In the genomic region with DNA sequence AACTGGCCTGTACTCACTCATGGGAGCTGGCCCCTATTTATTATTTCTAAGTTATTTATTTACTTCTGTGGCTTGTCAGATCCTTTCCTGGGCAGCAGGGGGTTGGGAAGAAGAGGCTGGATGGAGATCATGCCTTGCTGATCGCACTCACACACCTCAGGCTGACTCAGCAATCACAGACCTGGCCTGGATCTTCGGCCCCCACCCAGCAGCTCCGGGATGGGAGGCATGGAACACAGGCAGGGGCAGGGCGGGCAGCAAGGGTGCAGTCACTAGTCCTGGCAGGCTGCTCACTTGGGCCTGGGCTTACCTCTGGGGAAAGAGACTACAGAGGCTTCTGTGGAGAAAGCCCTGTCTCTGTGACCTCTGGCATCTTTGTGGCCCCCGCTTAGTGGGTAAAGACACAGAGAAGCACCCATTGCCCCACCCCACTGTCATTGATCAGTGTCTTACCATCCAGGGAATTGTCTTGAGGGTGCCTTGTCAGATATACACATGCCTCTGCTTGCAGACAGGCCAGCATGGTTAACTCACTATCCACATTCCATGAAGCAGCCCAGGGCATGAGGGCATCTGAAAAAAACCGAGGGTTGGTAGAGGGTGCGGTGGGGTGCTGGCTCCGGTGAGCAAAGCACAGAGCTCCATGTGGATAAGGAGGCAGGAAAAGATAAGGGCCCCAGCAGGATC, we compare ENCODE assay signal across 16 cellular contexts. TPM values are rescaled to one million over a fixed set of nuclear protein-coding genes. Genes with fewer than 3 reads are reported as not detected.
DNase-seq lines count a peak whose midpoint lies in the region; ATAC-seq and TF ChIP-seq lines count a peak whose summit lies in the region.
"Had no signal": no experiment of that assay in that cellular context is flagged by ENCODE, and none has a peak within 500 bp of the region (broad histone marks: within the 10 kb centered on the region; RNA-seq: fewer than 3 reads in every experiment).

No MANE protein-coding gene starts in this region.

- WGBS in H9 (ENCODE audit: extremely low coverage, insufficient read length, low lambda C conversion rate), result no CpG with 5 or more reads among the region's 8 CpGs
- whole genome bisulfite sequencing in hepatocyte (ENCODE audit: low lambda C conversion rate, missing lambda C conversion rate), result 87% methylated on average over 8 of the region's 8 CpGs

- no peak overlapping the region for H2AFZ ChIP-seq in H9 (ENCODE audit: low read length)
- no peak overlapping the region for H2AFZ ChIP-seq in hepatocyte
- no peak overlapping the region for H2AFZ ChIP-seq in parathyroid adenoma

- H3K4me3 ChIP-seq in hepatocyte (no peak overlapping the region), parathyroid adenoma (ENCODE audit: low read depth, low read length) (no peak overlapping the region)
- H3K4me3 ChIP-seq in CD8-positive, alpha-beta memory T cell (ENCODE audit: low read length), result no peak overlapping the region

- no peaks in the 10 kb centered on the region for H3K36me3 ChIP-seq in hepatocyte (replicated peaks; ENCODE audit: insufficient read depth, low read depth)
- no peaks in the 10 kb centered on the region for H3K36me3 ChIP-seq in parathyroid adenoma (ENCODE audit: control insufficient read depth, insufficient read depth, low read length)
- H3K36me3 ChIP-seq in CD8-positive, alpha-beta memory T cell (ENCODE audit: insufficient read depth, low read length), result no peaks in the 10 kb centered on the region
- H3K36me3 ChIP-seq: brain microvascular endothelial cell, prostate gland, thyroid gland had no signal

- peaks cover 8% of the 10 kb centered on the region; the same call in 1 of the 2 replicates for H3K4me1 ChIP-seq in H9 (ENCODE audit: insufficient read depth, low read length)
- H3K4me1 ChIP-seq in hepatocyte (ENCODE audit: insufficient read depth), result peaks cover 25% of the 10 kb centered on the region
- peaks cover 20% of the 10 kb centered on the region for H3K4me1 ChIP-seq in parathyroid adenoma
- H3K4me1 ChIP-seq in CD8-positive, alpha-beta memory T cell (ENCODE audit: insufficient read depth, low read length), result no peaks in the 10 kb centered on the region
- H3K4me1 ChIP-seq: prostate gland had no signal

- no peak overlapping the region for H2BK15ac ChIP-seq in H9 (ENCODE audit: low read depth, low read length)

- no peak overlapping the region for H2BK20ac ChIP-seq in H9 (ENCODE audit: low read depth, low read length, poor library complexity, severe bottlenecking)

- no peaks in the 10 kb centered on the region for H3K9me2 ChIP-seq in hepatocyte (replicated peaks; ENCODE audit: insufficient read depth)

- H3K27me3 Mint-ChIP-seq in H9 (ENCODE audit: low read depth) (peaks cover 9% of the 10 kb centered on the region), WTC11 (ENCODE audit: low read depth) (peaks cover 8% of the 10 kb centered on the region)
- peaks cover 11% of the 10 kb centered on the region for H3K27me3 Mint-ChIP-seq in activated CD4-positive, alpha-beta memory T cell treated with anti-CD3 and anti-CD28 coated beads, Interleukin-2, amount 10 ng/mL, durations not matched to agents 7 days and 5 days
- peaks cover 25 to 29% of the 10 kb centered on the region in 2 donors for H3K27me3 Mint-ChIP-seq in CD8-positive, alpha-beta memory T cell

- no peak overlapping the region for H3T11ph ChIP-seq in H9 (ENCODE audit: low read length)

- H3K79me1 ChIP-seq in H9 (ENCODE audit: insufficient read depth, low read depth, low read length, poor library complexity, severe bottlenecking), result no peaks in the 10 kb centered on the region

- no peak overlapping the region for H3K56ac ChIP-seq in H9 (ENCODE audit: insufficient read length, low read depth, low read length)

- no peak overlapping the region for H4K8ac ChIP-seq in H9 (replicated peaks; ENCODE audit: insufficient read length, low read depth, low read length)

- H3K4me2 ChIP-seq in H9 (ENCODE audit: insufficient read depth, insufficient read length, low read length) (peak overlapping the region; percentile 51), hepatocyte (peak overlapping the region; percentile 94), parathyroid adenoma (ENCODE audit: low read length) (no peak overlapping the region)

- H4K5ac ChIP-seq in H9 (ENCODE audit: insufficient read length, low read depth, low read length), result no peak overlapping the region

- POLR2A ChIA-PET in WTC11 (lab: Charles Lee), result interaction anchor here (0.9 to 1.5 kb wide), 2 partner anchors 25 to 287 kb away, joined by 3 to 4 read pairs; partner anchors contain the start of gene KDM4A
- POLR2A ChIA-PET in activated CD4-positive, alpha-beta memory T cell treated with anti-CD3 and anti-CD28 coated beads, Interleukin-2, amount 10 ng/mL, durations not matched to agents 7 days and 5 days (lab: Charles Lee), result interaction anchor here (0.8 kb wide), 1 partner anchor 10 kb away, joined by 3 read pairs; the partner anchor contains the start of gene IPO13
- POLR2A ChIA-PET in CD8-positive, alpha-beta memory T cell (lab: Charles Lee), result no interaction called here

- H3K9me3 ChIP-seq in H9 (ENCODE audit: control insufficient read depth, low read depth, low read length), result no peaks in the 10 kb centered on the region
- no peaks in the 10 kb centered on the region for H3K9me3 ChIP-seq in hepatocyte (ENCODE audit: low read depth)
- H3K9me3 ChIP-seq in parathyroid adenoma (ENCODE audit: control insufficient read depth, low read length), result no peaks in the 10 kb centered on the region
- no peaks in the 10 kb centered on the region for H3K9me3 ChIP-seq in CD8-positive, alpha-beta memory T cell (ENCODE audit: low read length)
- H3K9me3 ChIP-seq: BLaER1, prostate gland, thyroid gland had no signal

- no peak overlapping the region for H2BK5ac ChIP-seq in H9 (ENCODE audit: insufficient read length, low read length)

- no peak overlapping the region for H3K9ac ChIP-seq in H9 (ENCODE audit: extremely low read depth, insufficient read length, low read length)
- H3K9ac ChIP-seq in parathyroid adenoma, result no peak overlapping the region
- H3K9ac ChIP-seq: BLaER1 had no signal

- no peak overlapping the region for H3K18ac ChIP-seq in H9 (ENCODE audit: insufficient read length, low read depth, low read length)

- no peak overlapping the region for H4K91ac ChIP-seq in H9 (ENCODE audit: insufficient read length, low read depth, low read length)

- TF ChIP-seq CTCF in H9 (conservative IDR thresholded peaks at IDR 0.05) (no peak), WTC11 (IDR thresholded peaks at IDR 0.05) (no peak; the same call in 1 of the 2 replicates), hepatocyte (IDR thresholded peaks at IDR 0.05; ENCODE audit: poor library complexity) (no peak), parathyroid adenoma (IDR thresholded peaks at IDR 0.05) (no peak)

- peaks cover 46 to 48% of the 10 kb centered on the region in 2 experiments for H3K4me1 Mint-ChIP-seq in H9
- H3K4me1 Mint-ChIP-seq in WTC11, result peaks cover 57% of the 10 kb centered on the region
- peaks cover 11% of the 10 kb centered on the region for H3K4me1 Mint-ChIP-seq in activated CD4-positive, alpha-beta memory T cell treated with anti-CD3 and anti-CD28 coated beads, Interleukin-2, amount 10 ng/mL, durations not matched to agents 7 days and 5 days
- peaks cover 6 to 21% (median 13%) of the 10 kb centered on the region in 3 donors for H3K4me1 Mint-ChIP-seq in CD8-positive, alpha-beta memory T cell

- H3K27ac ChIP-seq in H9 (ENCODE audit: insufficient read length, low read depth, low read length) (no peak overlapping the region), hepatocyte (no peak overlapping the region), parathyroid adenoma (peak overlapping the region; percentile 62)
- H3K27ac ChIP-seq in CD8-positive, alpha-beta memory T cell (ENCODE audit: low read depth, low read length), result no peak overlapping the region
- H3K27ac ChIP-seq: BLaER1, brain microvascular endothelial cell, thyroid gland had no signal

- H2AK5ac ChIP-seq in H9 (ENCODE audit: insufficient read length, low read length), result no peak overlapping the region

- no peak for DNase-seq in H9
- no peak for DNase-seq in WTC11 (ENCODE audit: low spot score)
- DNase-seq in hepatocyte (ENCODE audit: low spot score), result no peak
- no peak for DNase-seq in activated CD4-positive, alpha-beta memory T cell treated with anti-CD3 and anti-CD28 coated beads, Interleukin-2, amount 10 ng/mL, durations not matched to agents 7 days and 5 days
- DNase-seq in activated T-cell treated with anti-CD3 and anti-CD28 coated beads for 4 hours, result no peak
- DNase-seq in CD8-positive, alpha-beta memory T cell, result no peak
- DNase-seq: activated CD4-positive, alpha-beta T cell treated with anti-CD3 and anti-CD28 coated beads, Interleukin-2, amount 50 U/mL, for 1 hour; activated naive CD4-positive, alpha-beta T cell treated with anti-CD3 and anti-CD28 coated beads, Interleukin-2, amount 50 U/mL, for 16 hours; brain microvascular endothelial cell; stimulated activated CD4-positive, alpha-beta T cell treated with anti-CD3 and anti-CD28 coated beads, Interleukin-12 subunit alpha, Interleukin-12 subunit beta, amount 100 ng/mL, for 4 hours had no signal

- H4K20me1 ChIP-seq in H9 (ENCODE audit: control insufficient read depth, insufficient read depth, insufficient read length) (no peaks in the 10 kb centered on the region), hepatocyte (ENCODE audit: insufficient read depth, poor library complexity, severe bottlenecking) (no peaks in the 10 kb centered on the region)

- ATAC-seq in WTC11 (no peak), HG03280 (IDR thresholded peaks at IDR 0.05; ENCODE audit: unreplicated experiment) (no peak)
- ATAC-seq: stimulated activated memory B cell treated with anti-CD40 and anti-IgM and Interleukin-4, amounts not matched to agents 10 μg/mL and 1 μg/mL and 100 μg/mL, for 72 hours had no signal

- H2BK12ac ChIP-seq in H9 (ENCODE audit: insufficient read length, low read depth, low read length), result no peak overlapping the region

- no peak overlapping the region for H3K4ac ChIP-seq in H9 (ENCODE audit: low read depth, low read length)

- no peaks in the 10 kb centered on the region for H3K9me3 Mint-ChIP-seq in H9
- no peaks in the 10 kb centered on the region for H3K9me3 Mint-ChIP-seq in WTC11
- H3K9me3 Mint-ChIP-seq in activated CD4-positive, alpha-beta memory T cell treated with anti-CD3 and anti-CD28 coated beads, Interleukin-2, amount 10 ng/mL, durations not matched to agents 7 days and 5 days, result no peaks in the 10 kb centered on the region
- H3K9me3 Mint-ChIP-seq in CD8-positive, alpha-beta memory T cell, result no peaks in the 10 kb centered on the region
- H3K9me3 Mint-ChIP-seq: stimulated activated memory B cell treated with anti-CD40 and anti-IgM and Interleukin-4, amounts not matched to agents 10 μg/mL and 1 μg/mL and 100 μg/mL, for 72 hours had no signal

- H3K27me3 ChIP-seq in H9 (ENCODE audit: insufficient read depth, low read length), result no peaks in the 10 kb centered on the region
- peaks cover 10% of the 10 kb centered on the region for H3K27me3 ChIP-seq in hepatocyte
- no peaks in the 10 kb centered on the region for H3K27me3 ChIP-seq in parathyroid adenoma (ENCODE audit: control insufficient read depth, insufficient read depth, low read length)
- H3K27me3 ChIP-seq in CD8-positive, alpha-beta memory T cell (ENCODE audit: insufficient read depth, low read length, poor library complexity, severe bottlenecking), result peaks cover 21% of the 10 kb centered on the region
- H3K27me3 ChIP-seq: brain microvascular endothelial cell, thyroid gland had no signal

- H3K23me2 ChIP-seq in H9 (ENCODE audit: insufficient read length, low read depth, low read length, poor library complexity, severe bottlenecking), result peaks cover 21% of the 10 kb centered on the region

- CTCF ChIA-PET in WTC11 (lab: Charles Lee), result interaction anchor here (0.9 to 11.9 kb wide), 10 partner anchors 10 to 232 kb away, joined by 3 to 992 read pairs (median 8); partner anchors contain the start of genes ATP6V0B, IPO13 and ST3GAL3
- CTCF ChIA-PET in activated CD4-positive, alpha-beta memory T cell treated with anti-CD3 and anti-CD28 coated beads, Interleukin-2, amount 10 ng/mL, durations not matched to agents 7 days and 5 days (lab: Charles Lee), result interaction anchor here (4.7 to 10.9 kb wide), 2 partner anchors 8 to 173 kb away, joined by 102 to 324 read pairs; partner anchors contain the start of gene IPO13
- CTCF ChIA-PET in CD8-positive, alpha-beta memory T cell (lab: Charles Lee), result no interaction called here

- no peak overlapping the region for H3K14ac ChIP-seq in H9 (ENCODE audit: insufficient read depth, low read length)

- H3K79me2 ChIP-seq in H9 (ENCODE audit: insufficient read depth, low read length) (no peaks in the 10 kb centered on the region), hepatocyte (no peaks in the 10 kb centered on the region), parathyroid adenoma (no peaks in the 10 kb centered on the region)

- peak overlapping the region in 1 of 2 experiments; percentile 79; a peak in 2 of 5 replicates for H3K4me3 Mint-ChIP-seq in H9
- peak overlapping the region; percentile 78 for H3K4me3 Mint-ChIP-seq in WTC11
- H3K4me3 Mint-ChIP-seq in activated CD4-positive, alpha-beta memory T cell treated with anti-CD3 and anti-CD28 coated beads, Interleukin-2, amount 10 ng/mL, durations not matched to agents 7 days and 5 days, result no peak overlapping the region
- H3K4me3 Mint-ChIP-seq in CD8-positive, alpha-beta memory T cell, result peak overlapping the region in 1 of 7 donors; percentile 24

- H3K23ac ChIP-seq in H9 (ENCODE audit: insufficient read length, low read depth, low read length), result no peak overlapping the region

- H3K36me3 Mint-ChIP-seq in H9 (ENCODE audit: insufficient read depth in 1 of 3, low read depth in 3 of 3) (peaks cover 0 to 6% (median 0%) of the 10 kb centered on the region in 3 experiments; a peak in 2 of 7 replicates), WTC11 (no peaks in the 10 kb centered on the region)
- no peaks in the 10 kb centered on the region for H3K36me3 Mint-ChIP-seq in activated CD4-positive, alpha-beta memory T cell treated with anti-CD3 and anti-CD28 coated beads, Interleukin-2, amount 10 ng/mL, durations not matched to agents 7 days and 5 days (ENCODE audit: low read depth)
- peaks cover 0 to 5% (median 2%) of the 10 kb centered on the region in 3 donors for H3K36me3 Mint-ChIP-seq in CD8-positive, alpha-beta memory T cell

- H3K27ac Mint-ChIP-seq in H9 (no peak overlapping the region), WTC11 (no peak overlapping the region)
- H3K27ac Mint-ChIP-seq in activated CD4-positive, alpha-beta memory T cell treated with anti-CD3 and anti-CD28 coated beads, Interleukin-2, amount 10 ng/mL, durations not matched to agents 7 days and 5 days, result no peak overlapping the region
- H3K27ac Mint-ChIP-seq in CD8-positive, alpha-beta memory T cell, result peak overlapping the region in 1 of 8 donors; percentile 29
- H3K27ac Mint-ChIP-seq: stimulated activated memory B cell treated with anti-CD40 and anti-IgM and Interleukin-4, amounts not matched to agents 10 μg/mL and 1 μg/mL and 100 μg/mL, for 72 hours had no signal

- no peak overlapping the region for H2BK120ac ChIP-seq in H9 (ENCODE audit: low read depth, low read length, poor library complexity, severe bottlenecking)

RNA-seq across cellular contexts. Expression of gene ARTN, which starts 3.7 kb away (rescaled TPM):
- total RNA-seq in H9 (2021) (10.6 and 11.6 TPM in 2 replicates), WTC11 (2021) (23.5 to 28.5 TPM (median 23.6 TPM) in 3 replicates), hepatocyte (0.80 TPM in 1 of 2 replicates, not detected in the other)
- 2.1 and 3.2 TPM in 2 replicates for polyA plus RNA-seq in hepatocyte
- under 1 TPM; 0.20 to 0.23 TPM for total RNA-seq in activated CD4-positive, alpha-beta memory T cell treated with anti-CD3 and anti-CD28 coated beads, Interleukin-2, amount 10 ng/mL, durations not matched to agents 7 days and 5 days
- under 1 TPM; 0.22 to 0.49 TPM for total RNA-seq in CD8-positive, alpha-beta memory T cell
- not detected for polyA plus RNA-seq in CD8-positive, alpha-beta memory T cell

RNA-seq across cellular contexts. Expression of gene IPO13, which starts 9.4 kb away (rescaled TPM):
- total RNA-seq in H9 (2021), result 22.0 and 24.5 TPM in 2 replicates
- total RNA-seq in WTC11 (2021), result 17.8 to 24.2 TPM (median 19.1 TPM) in 3 replicates
- total RNA-seq in hepatocyte, result 20.6 and 21.7 TPM in 2 replicates
- 25.4 and 30.7 TPM in 2 replicates for polyA plus RNA-seq in hepatocyte
- total RNA-seq in activated CD4-positive, alpha-beta memory T cell treated with anti-CD3 and anti-CD28 coated beads, Interleukin-2, amount 10 ng/mL, durations not matched to agents 7 days and 5 days, result 10 to 100 TPM; 21.5 to 23.5 TPM
- total RNA-seq in CD8-positive, alpha-beta memory T cell, result 10 to 100 TPM; 28.9 to 32.1 TPM
- polyA plus RNA-seq in CD8-positive, alpha-beta memory T cell, result 16.0 TPM

RNA-seq across cellular contexts. Expression of gene DPH2, which starts 32.5 kb away (rescaled TPM):
- total RNA-seq in H9 (2021) (74.4 and 79.6 TPM in 2 replicates), WTC11 (2021) (47.6 to 57.5 TPM (median 51.5 TPM) in 3 replicates), hepatocyte (18.6 and 31.5 TPM in 2 replicates)
- 20.2 and 21.5 TPM in 2 replicates for polyA plus RNA-seq in hepatocyte
- total RNA-seq in activated CD4-positive, alpha-beta memory T cell treated with anti-CD3 and anti-CD28 coated beads, Interleukin-2, amount 10 ng/mL, durations not matched to agents 7 days and 5 days, result 10 to 100 TPM; 18.0 to 19.2 TPM
- 10 to 100 TPM; 85.8 to 94.7 TPM for total RNA-seq in CD8-positive, alpha-beta memory T cell
- 32.9 TPM for polyA plus RNA-seq in CD8-positive, alpha-beta memory T cell

RNA-seq across cellular contexts. Expression of gene ATP6V0B, which starts 37.4 kb away (rescaled TPM):
- total RNA-seq in H9 (2021), result 127 and 131 TPM in 2 replicates
- 108 to 115 TPM (median 110 TPM) in 3 replicates for total RNA-seq in WTC11 (2021)
- 195 and 216 TPM in 2 replicates for total RNA-seq in hepatocyte
- polyA plus RNA-seq in hepatocyte, result 338 and 366 TPM in 2 replicates
- 100 to 1,000 TPM; 121 TPM for total RNA-seq in activated CD4-positive, alpha-beta memory T cell treated with anti-CD3 and anti-CD28 coated beads, Interleukin-2, amount 10 ng/mL, durations not matched to agents 7 days and 5 days
- 100 to 1,000 TPM; 184 to 205 TPM for total RNA-seq in CD8-positive, alpha-beta memory T cell
- 190 TPM for polyA plus RNA-seq in CD8-positive, alpha-beta memory T cell

RNA-seq across cellular contexts. Expression of gene B4GALT2, which starts 41.7 kb away (rescaled TPM):
- 70.9 and 74.0 TPM in 2 replicates for total RNA-seq in H9 (2021)
- total RNA-seq in WTC11 (2021), result 66.7 to 72.2 TPM (median 66.9 TPM) in 3 replicates
- total RNA-seq in hepatocyte, result 45.7 and 48.2 TPM in 2 replicates
- polyA plus RNA-seq in hepatocyte, result 68.8 and 73.8 TPM in 2 replicates
- total RNA-seq in activated CD4-positive, alpha-beta memory T cell treated with anti-CD3 and anti-CD28 coated beads, Interleukin-2, amount 10 ng/mL, durations not matched to agents 7 days and 5 days, result 10 to 100 TPM; 13.0 to 15.5 TPM
- 10 to 100 TPM; 39.7 to 41.7 TPM for total RNA-seq in CD8-positive, alpha-beta memory T cell
- 1.9 TPM for polyA plus RNA-seq in CD8-positive, alpha-beta memory T cell
